1 cellular context compared by ENCODE assay signal in genomic region chr19:17909017-17909732, GRCh38.
TF ChIP-seq lines count a peak whose summit lies in the region.

No MANE protein-coding gene starts in this region.

TF ChIP-seq in GM23338, 12 proteins besides CTCF, POLR2A, EP300 and RAD21:
- TF ChIP-seq JUNB (IDR thresholded peaks at IDR 0.05; ENCODE audit: unreplicated experiment) = no peak
- no peak for TF ChIP-seq STAT1 (IDR thresholded peaks at IDR 0.05; ENCODE audit: unreplicated experiment)
- TF ChIP-seq CREB1 (CRISPR knock-in tag; IDR thresholded peaks at IDR 0.05; ENCODE audit: low read depth) = no peak
- no peak for TF ChIP-seq EZH2phosphoT487 (IDR thresholded peaks at IDR 0.05; ENCODE audit: unreplicated experiment)
- TF ChIP-seq ETS1 (IDR thresholded peaks at IDR 0.05) = no peak
- no peak for TF ChIP-seq REST (IDR thresholded peaks at IDR 0.05; ENCODE audit: unreplicated experiment)
- no peak for TF ChIP-seq EZH2 (IDR thresholded peaks at IDR 0.05; ENCODE audit: low read depth, unreplicated experiment)
- TF ChIP-seq NANOG (IDR thresholded peaks at IDR 0.05; ENCODE audit: borderline replicate concordance) = no peak
- no peak for TF ChIP-seq ZNF462 (CRISPR knock-in tag; IDR thresholded peaks at IDR 0.05)
- no peak for TF ChIP-seq ZNF331 (CRISPR knock-in tag; IDR thresholded peaks at IDR 0.05; ENCODE audit: low read depth)
